Comparison of ENCODE assay signal across 1 cellular context in the genomic region with DNA sequence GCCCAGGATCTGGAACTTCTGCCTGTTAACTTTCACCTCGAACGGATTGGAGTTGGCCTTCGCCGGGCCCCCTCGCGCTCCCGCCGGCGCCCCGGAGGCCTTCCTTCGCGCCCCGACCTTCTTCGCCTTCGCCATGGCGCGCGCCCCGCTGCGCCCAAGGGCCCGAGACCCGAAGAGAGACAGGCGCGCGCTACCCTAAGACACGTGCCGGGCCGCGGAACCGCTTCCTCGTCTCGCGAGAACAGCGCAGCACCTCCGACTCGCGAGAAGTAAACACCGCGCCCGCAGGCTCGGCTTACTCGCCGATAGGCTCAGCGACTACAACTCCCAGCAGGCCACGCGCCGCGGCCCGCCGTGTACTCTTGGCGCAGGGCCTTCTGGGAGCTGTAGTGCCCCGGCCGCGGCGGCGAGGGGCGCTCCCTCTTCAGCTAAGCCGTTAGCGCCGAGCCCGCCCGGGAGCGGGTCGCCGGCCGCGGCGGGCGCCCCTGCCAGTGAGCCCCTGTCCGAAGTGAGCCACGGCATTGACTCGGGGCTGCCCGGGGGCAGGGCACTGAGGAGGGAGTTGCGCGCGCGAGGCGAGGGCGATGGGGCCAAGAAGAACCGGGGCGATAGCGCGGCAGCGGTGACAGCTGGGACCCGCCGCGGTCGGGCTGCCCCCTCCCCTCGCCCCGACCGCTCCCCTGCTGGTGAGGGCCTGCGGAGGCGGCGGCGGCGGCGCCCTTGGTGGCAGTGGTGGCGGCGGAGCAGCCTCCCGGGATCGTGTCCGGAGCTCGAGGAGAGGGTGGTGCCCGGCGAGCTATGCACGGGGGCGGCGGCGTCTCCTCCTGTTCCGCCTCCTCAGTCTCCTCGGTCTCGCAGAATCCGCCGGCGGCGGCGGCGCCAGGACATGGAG.
TF ChIP-seq lines count a peak whose summit lies in the region.

A gene (plus strand): TSS at position 387 of the 892 bp plus-strand sequence. CDS start 500 bp downstream, at position 887.
A gene (minus strand): TSS at position 222 of the 892 bp plus-strand sequence. CDS start 87 bp downstream, at position 135.

TF ChIP-seq in HepG2, 621 proteins besides CTCF, POLR2A, EP300 and RAD21 (continued from another document and continues in another):
- TF ChIP-seq, protein P1, sequence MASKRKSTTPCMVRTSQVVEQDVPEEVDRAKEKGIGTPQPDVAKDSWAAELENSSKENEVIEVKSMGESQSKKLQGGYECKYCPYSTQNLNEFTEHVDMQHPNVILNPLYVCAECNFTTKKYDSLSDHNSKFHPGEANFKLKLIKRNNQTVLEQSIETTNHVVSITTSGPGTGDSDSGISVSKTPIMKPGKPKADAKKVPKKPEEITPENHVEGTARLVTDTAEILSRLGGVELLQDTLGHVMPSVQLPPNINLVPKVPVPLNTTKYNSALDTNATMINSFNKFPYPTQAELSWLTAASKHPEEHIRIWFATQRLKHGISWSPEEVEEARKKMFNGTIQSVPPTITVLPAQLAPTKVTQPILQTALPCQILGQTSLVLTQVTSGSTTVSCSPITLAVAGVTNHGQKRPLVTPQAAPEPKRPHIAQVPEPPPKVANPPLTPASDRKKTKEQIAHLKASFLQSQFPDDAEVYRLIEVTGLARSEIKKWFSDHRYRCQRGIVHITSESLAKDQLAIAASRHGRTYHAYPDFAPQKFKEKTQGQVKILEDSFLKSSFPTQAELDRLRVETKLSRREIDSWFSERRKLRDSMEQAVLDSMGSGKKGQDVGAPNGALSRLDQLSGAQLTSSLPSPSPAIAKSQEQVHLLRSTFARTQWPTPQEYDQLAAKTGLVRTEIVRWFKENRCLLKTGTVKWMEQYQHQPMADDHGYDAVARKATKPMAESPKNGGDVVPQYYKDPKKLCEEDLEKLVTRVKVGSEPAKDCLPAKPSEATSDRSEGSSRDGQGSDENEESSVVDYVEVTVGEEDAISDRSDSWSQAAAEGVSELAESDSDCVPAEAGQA (IDR thresholded peaks at IDR 0.05; ENCODE audit: low read depth), result peak; percentile 76
- TF ChIP-seq, protein P1 (CRISPR knock-in tag; IDR thresholded peaks at IDR 0.05; ENCODE audit: borderline replicate concordance), result peak; percentile 82; the same call in 1 of the 2 replicates
- peak; percentile 50; the same call in 1 of the 2 replicates for TF ChIP-seq ETV5 (CRISPR knock-in tag; IDR thresholded peaks at IDR 0.05; ENCODE audit: borderline replicate concordance)
- peak; percentile 99 for TF ChIP-seq ZNF607 (CRISPR knock-in tag; IDR thresholded peaks at IDR 0.05; ENCODE audit: borderline replicate concordance)
- no peak; the same call in 1 of the 2 replicates for TF ChIP-seq RFXAP (CRISPR knock-in tag; IDR thresholded peaks at IDR 0.05; ENCODE audit: borderline replicate concordance)
- TF ChIP-seq GABPA (IDR thresholded peaks at IDR 0.05; ENCODE audit: low read depth, low read length), result no peak
- TF ChIP-seq GABPA (CRISPR knock-in tag; IDR thresholded peaks at IDR 0.05; ENCODE audit: low read depth), result peak; percentile 84
- no peak for TF ChIP-seq SSRP1 (CRISPR knock-in tag; IDR thresholded peaks at IDR 0.05)
- TF ChIP-seq MAFG (CRISPR knock-in tag; IDR thresholded peaks at IDR 0.05), result no peak
- TF ChIP-seq ZNF207 (IDR thresholded peaks at IDR 0.05; ENCODE audit: borderline replicate concordance), result no peak
- no peak for TF ChIP-seq SNRNP70 (IDR thresholded peaks at IDR 0.05; ENCODE audit: low read depth, low read length)
- TF ChIP-seq ZNF7 (CRISPR knock-in tag; IDR thresholded peaks at IDR 0.05), result no peak
- peak; percentile 86; the same call in 1 of the 2 replicates for TF ChIP-seq ZNF230 (CRISPR knock-in tag; IDR thresholded peaks at IDR 0.05)
- TF ChIP-seq GLI4 (CRISPR knock-in tag; IDR thresholded peaks at IDR 0.05; ENCODE audit: borderline replicate concordance), result peak; percentile 82; the same call in 1 of the 2 replicates
- TF ChIP-seq, protein P2, sequence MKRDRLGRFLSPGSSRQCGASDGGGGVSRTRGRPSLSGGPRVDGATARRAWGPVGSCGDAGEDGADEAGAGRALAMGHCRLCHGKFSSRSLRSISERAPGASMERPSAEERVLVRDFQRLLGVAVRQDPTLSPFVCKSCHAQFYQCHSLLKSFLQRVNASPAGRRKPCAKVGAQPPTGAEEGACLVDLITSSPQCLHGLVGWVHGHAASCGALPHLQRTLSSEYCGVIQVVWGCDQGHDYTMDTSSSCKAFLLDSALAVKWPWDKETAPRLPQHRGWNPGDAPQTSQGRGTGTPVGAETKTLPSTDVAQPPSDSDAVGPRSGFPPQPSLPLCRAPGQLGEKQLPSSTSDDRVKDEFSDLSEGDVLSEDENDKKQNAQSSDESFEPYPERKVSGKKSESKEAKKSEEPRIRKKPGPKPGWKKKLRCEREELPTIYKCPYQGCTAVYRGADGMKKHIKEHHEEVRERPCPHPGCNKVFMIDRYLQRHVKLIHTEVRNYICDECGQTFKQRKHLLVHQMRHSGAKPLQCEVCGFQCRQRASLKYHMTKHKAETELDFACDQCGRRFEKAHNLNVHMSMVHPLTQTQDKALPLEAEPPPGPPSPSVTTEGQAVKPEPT (CRISPR knock-in tag; IDR thresholded peaks at IDR 0.05; ENCODE audit: low read depth), result peak; percentile 68; the same call in 1 of the 2 replicates
- no peak for TF ChIP-seq CBX2 (IDR thresholded peaks at IDR 0.05; ENCODE audit: low read depth, low read length)
- TF ChIP-seq CBX2 (CRISPR knock-in tag; IDR thresholded peaks at IDR 0.05; ENCODE audit: low read depth), result no peak
- TF ChIP-seq KLF12 (CRISPR knock-in tag; IDR thresholded peaks at IDR 0.05; ENCODE audit: borderline replicate concordance), result no peak
- no peak for TF ChIP-seq DNMT1 (CRISPR knock-in tag; IDR thresholded peaks at IDR 0.05)
- TF ChIP-seq BRD4 (CRISPR knock-in tag; IDR thresholded peaks at IDR 0.05), result peak; percentile 86
- TF ChIP-seq POGZ (CRISPR knock-in tag; IDR thresholded peaks at IDR 0.05), result peak; percentile 79
- TF ChIP-seq NFE2L2 (IDR thresholded peaks at IDR 0.05; ENCODE audit: low read length), result no peak
- TF ChIP-seq PLRG1 (conservative IDR thresholded peaks at IDR 0.05), result no peak
- TF ChIP-seq, protein P3, sequence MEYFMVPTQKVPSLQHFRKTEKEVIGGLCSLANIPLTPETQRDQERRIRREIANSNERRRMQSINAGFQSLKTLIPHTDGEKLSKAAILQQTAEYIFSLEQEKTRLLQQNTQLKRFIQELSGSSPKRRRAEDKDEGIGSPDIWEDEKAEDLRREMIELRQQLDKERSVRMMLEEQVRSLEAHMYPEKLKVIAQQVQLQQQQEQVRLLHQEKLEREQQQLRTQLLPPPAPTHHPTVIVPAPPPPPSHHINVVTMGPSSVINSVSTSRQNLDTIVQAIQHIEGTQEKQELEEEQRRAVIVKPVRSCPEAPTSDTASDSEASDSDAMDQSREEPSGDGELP (IDR thresholded peaks at IDR 0.05; ENCODE audit: borderline replicate concordance, low read depth), result no peak
- TF ChIP-seq HNRNPK (IDR thresholded peaks at IDR 0.05; ENCODE audit: low read depth, low read length, poor library complexity, severe bottlenecking), result peak; percentile 79
- no peak for TF ChIP-seq SOX13 (IDR thresholded peaks at IDR 0.05)
- peak in 1 of 2 experiments; percentile 61; a peak in 2 of 4 replicates for TF ChIP-seq SOX13 (CRISPR knock-in tag; conservative IDR thresholded peaks at IDR 0.05 in 1 of 2, IDR thresholded peaks at IDR 0.05 in 1 of 2)
- TF ChIP-seq, protein P4, sequence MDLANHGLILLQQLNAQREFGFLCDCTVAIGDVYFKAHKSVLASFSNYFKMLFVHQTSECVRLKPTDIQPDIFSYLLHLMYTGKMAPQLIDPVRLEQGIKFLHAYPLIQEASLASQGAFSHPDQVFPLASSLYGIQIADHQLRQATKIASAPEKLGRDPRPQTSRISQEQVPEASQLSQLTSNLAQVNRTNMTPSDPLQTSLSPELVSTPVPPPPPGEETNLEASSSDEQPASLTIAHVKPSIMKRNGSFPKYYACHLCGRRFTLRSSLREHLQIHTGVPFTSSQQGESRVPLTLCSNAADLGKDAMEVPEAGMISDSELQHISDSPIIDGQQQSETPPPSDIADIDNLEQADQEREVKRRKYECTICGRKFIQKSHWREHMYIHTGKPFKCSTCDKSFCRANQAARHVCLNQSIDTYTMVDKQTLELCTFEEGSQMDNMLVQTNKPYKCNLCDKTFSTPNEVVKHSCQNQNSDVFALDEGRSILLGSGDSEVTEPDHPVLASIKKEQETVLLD (CRISPR knock-in tag; IDR thresholded peaks at IDR 0.05; ENCODE audit: low read depth), result peak; percentile 66
- TF ChIP-seq ATF7 (IDR thresholded peaks at IDR 0.05), result no peak
- TF ChIP-seq ATF7 (CRISPR knock-in tag; IDR thresholded peaks at IDR 0.05), result no peak
- TF ChIP-seq, protein P5, sequence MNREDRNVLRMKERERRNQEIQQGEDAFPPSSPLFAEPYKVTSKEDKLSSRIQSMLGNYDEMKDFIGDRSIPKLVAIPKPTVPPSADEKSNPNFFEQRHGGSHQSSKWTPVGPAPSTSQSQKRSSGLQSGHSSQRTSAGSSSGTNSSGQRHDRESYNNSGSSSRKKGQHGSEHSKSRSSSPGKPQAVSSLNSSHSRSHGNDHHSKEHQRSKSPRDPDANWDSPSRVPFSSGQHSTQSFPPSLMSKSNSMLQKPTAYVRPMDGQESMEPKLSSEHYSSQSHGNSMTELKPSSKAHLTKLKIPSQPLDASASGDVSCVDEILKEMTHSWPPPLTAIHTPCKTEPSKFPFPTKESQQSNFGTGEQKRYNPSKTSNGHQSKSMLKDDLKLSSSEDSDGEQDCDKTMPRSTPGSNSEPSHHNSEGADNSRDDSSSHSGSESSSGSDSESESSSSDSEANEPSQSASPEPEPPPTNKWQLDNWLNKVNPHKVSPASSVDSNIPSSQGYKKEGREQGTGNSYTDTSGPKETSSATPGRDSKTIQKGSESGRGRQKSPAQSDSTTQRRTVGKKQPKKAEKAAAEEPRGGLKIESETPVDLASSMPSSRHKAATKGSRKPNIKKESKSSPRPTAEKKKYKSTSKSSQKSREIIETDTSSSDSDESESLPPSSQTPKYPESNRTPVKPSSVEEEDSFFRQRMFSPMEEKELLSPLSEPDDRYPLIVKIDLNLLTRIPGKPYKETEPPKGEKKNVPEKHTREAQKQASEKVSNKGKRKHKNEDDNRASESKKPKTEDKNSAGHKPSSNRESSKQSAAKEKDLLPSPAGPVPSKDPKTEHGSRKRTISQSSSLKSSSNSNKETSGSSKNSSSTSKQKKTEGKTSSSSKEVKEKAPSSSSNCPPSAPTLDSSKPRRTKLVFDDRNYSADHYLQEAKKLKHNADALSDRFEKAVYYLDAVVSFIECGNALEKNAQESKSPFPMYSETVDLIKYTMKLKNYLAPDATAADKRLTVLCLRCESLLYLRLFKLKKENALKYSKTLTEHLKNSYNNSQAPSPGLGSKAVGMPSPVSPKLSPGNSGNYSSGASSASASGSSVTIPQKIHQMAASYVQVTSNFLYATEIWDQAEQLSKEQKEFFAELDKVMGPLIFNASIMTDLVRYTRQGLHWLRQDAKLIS (CRISPR knock-in tag; IDR thresholded peaks at IDR 0.05), result no peak
- TF ChIP-seq ZBTB42 (CRISPR knock-in tag; IDR thresholded peaks at IDR 0.05), result peak; percentile 84; the same call in 1 of the 2 replicates
- TF ChIP-seq, protein P6, sequence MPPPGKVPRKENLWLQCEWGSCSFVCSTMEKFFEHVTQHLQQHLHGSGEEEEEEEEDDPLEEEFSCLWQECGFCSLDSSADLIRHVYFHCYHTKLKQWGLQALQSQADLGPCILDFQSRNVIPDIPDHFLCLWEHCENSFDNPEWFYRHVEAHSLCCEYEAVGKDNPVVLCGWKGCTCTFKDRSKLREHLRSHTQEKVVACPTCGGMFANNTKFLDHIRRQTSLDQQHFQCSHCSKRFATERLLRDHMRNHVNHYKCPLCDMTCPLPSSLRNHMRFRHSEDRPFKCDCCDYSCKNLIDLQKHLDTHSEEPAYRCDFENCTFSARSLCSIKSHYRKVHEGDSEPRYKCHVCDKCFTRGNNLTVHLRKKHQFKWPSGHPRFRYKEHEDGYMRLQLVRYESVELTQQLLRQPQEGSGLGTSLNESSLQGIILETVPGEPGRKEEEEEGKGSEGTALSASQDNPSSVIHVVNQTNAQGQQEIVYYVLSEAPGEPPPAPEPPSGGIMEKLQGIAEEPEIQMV (CRISPR knock-in tag; IDR thresholded peaks at IDR 0.05; ENCODE audit: low read depth), result peak; percentile 80
- TF ChIP-seq, protein P7, sequence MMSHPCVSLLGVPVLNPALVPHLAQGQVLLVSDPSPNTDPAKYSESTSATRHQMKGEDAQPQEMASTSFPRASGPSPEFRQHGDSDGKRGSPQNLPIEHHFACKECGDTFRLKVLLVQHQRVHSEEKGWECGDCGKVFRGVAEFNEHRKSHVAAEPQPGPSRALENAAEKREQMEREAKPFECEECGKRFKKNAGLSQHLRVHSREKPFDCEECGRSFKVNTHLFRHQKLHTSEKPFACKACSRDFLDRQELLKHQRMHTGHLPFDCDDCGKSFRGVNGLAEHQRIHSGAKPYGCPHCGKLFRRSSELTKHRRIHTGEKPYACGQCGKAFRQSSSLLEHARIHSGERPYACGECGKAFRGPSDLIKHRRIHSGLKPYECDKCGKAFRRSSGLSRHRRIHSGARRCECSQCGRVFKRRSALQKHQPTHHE (CRISPR knock-in tag; IDR thresholded peaks at IDR 0.05; ENCODE audit: borderline replicate concordance), result peak; percentile 86; the same call in 1 of the 2 replicates
- TF ChIP-seq MTF2 (CRISPR knock-in tag; IDR thresholded peaks at IDR 0.05; ENCODE audit: borderline replicate concordance), result no peak
- TF ChIP-seq ZNF564 (CRISPR knock-in tag; IDR thresholded peaks at IDR 0.05), result peak; percentile 92
- no peak for TF ChIP-seq MBNL3 (CRISPR knock-in tag; conservative IDR thresholded peaks at IDR 0.05)
- TF ChIP-seq ZNF605 (CRISPR knock-in tag; IDR thresholded peaks at IDR 0.05), result peak; percentile 92
- TF ChIP-seq, protein P8, sequence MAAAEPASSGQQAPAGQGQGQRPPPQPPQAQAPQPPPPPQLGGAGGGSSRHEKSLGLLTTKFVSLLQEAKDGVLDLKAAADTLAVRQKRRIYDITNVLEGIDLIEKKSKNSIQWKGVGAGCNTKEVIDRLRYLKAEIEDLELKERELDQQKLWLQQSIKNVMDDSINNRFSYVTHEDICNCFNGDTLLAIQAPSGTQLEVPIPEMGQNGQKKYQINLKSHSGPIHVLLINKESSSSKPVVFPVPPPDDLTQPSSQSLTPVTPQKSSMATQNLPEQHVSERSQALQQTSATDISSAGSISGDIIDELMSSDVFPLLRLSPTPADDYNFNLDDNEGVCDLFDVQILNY (CRISPR knock-in tag; conservative IDR thresholded peaks at IDR 0.05), result peak; percentile 84; the same call in 1 of the 2 replicates
- TF ChIP-seq ZNF879 (CRISPR knock-in tag; IDR thresholded peaks at IDR 0.05), result no peak; the same call in 1 of the 2 replicates
- TF ChIP-seq ZNF543 (CRISPR knock-in tag; IDR thresholded peaks at IDR 0.05), result peak; percentile 97
- peak; percentile 61; the same call in 1 of the 2 replicates for TF ChIP-seq ZBTB21 (CRISPR knock-in tag; IDR thresholded peaks at IDR 0.05)
- peak; percentile 99 for TF ChIP-seq MYC (CRISPR knock-in tag; IDR thresholded peaks at IDR 0.05; ENCODE audit: borderline replicate concordance)
